Comparison of ENCODE assay signal across 1 cellular context in genomic region chr1:40059292-40059959, GRCh38.
TF ChIP-seq lines count a peak whose summit lies in the region.

No MANE protein-coding gene starts in this region.

TF ChIP-seq in GM23338, 12 proteins besides CTCF, POLR2A, EP300 and RAD21 (continued from another document):
- no peak for TF ChIP-seq EZH2phosphoT487 (IDR thresholded peaks at IDR 0.05; ENCODE audit: unreplicated experiment)
